In the genomic region with DNA sequence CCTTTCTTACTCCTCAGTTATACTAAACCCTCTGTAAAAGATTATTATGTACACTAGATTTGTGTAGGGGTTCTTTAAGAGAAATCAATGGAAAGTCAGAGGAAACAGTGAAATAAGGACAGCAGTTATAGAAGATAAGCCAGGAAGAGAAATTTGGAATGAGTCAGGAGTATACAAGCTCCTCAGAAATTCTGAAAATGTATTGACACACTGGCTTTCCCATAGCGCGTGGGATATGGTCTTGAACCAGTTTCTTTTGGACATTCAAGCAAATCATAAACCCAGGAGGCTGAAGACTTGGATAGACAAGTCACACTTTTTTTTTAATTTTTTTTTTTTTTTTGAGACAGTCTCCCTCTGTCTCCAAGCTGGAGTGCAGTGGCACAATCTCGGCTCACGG, we compare ENCODE assay signal across 21 cellular contexts.
"Had no signal": no experiment of that assay in that cellular context is flagged by ENCODE, and none has a peak within 500 bp of the region (broad histone marks: within the 10 kb centered on the region; RNA-seq: fewer than 3 reads in every experiment).

No MANE protein-coding gene starts in this region.

- H3K27me3 Mint-ChIP-seq: activated T-cell treated with anti-CD3 and anti-CD28 coated beads, Interleukin-2, amount 50 U/mL, for 24 hours; activated T-helper 17 cell treated with anti-CD3 and anti-CD28 coated beads, Interleukin-2, amount 50 U/mL, for 72 hours; central memory CD8-positive, alpha-beta T cell; naive thymus-derived CD4-positive, alpha-beta T cell; progenitor cell of endocrine pancreas; type B pancreatic cell had no signal

- H3K4me3 ChIP-seq: ascending aorta, coronary artery, esophagus muscularis mucosa, lower lobe of right lung, thoracic aorta, vagina had no signal

- H3K4me1 ChIP-seq: ascending aorta, esophagus muscularis mucosa, foreskin keratinocyte, lower lobe of right lung, vagina had no signal

- H3K27me3 ChIP-seq: ascending aorta, esophagus muscularis mucosa, vagina had no signal

- ATAC-seq: activated naive CD4-positive, alpha-beta T cell treated with anti-CD3 and anti-CD28 coated beads, Interleukin-2, amount 50 U/mL, for 72 hours; activated T-helper 17 cell treated with anti-CD3 and anti-CD28 coated beads, Interleukin-2, amount 50 U/mL, for 72 hours; foreskin keratinocyte; left lobe of liver; lower lobe of right lung; naive thymus-derived CD4-positive, alpha-beta T cell had no signal

- H3K4me1 Mint-ChIP-seq: activated T-helper 17 cell treated with anti-CD3 and anti-CD28 coated beads, Interleukin-2, amount 50 U/mL, for 72 hours; central memory CD8-positive, alpha-beta T cell; naive thymus-derived CD4-positive, alpha-beta T cell had no signal

- H3K4me3 Mint-ChIP-seq: activated T-cell treated with anti-CD3 and anti-CD28 coated beads, Interleukin-2, amount 50 U/mL, for 24 hours; activated T-helper 17 cell treated with anti-CD3 and anti-CD28 coated beads, Interleukin-2, amount 50 U/mL, for 72 hours; central memory CD8-positive, alpha-beta T cell; naive thymus-derived CD4-positive, alpha-beta T cell; type B pancreatic cell; WTC11 had no signal

- H3K27ac ChIP-seq: ascending aorta, coronary artery, esophagus muscularis mucosa, foreskin keratinocyte, lower lobe of right lung, thoracic aorta, vagina had no signal

- DNase-seq: activated CD8-positive, alpha-beta memory T cell treated with anti-CD3 and anti-CD28 coated beads for 24 hours; activated CD8-positive, alpha-beta memory T cell treated with anti-CD3 and anti-CD28 coated beads, Interleukin-2, amount 50 U/mL, for 4 hours; activated T-cell treated with anti-CD3 and anti-CD28 coated beads, Interleukin-2, amount 50 U/mL, for 24 hours; foreskin keratinocyte; lower lobe of right lung; naive thymus-derived CD4-positive, alpha-beta T cell; stimulated activated CD4-positive, alpha-beta T cell treated with anti-CD3 and anti-CD28 coated beads, Interleukin-4, amount 100 ng/mL, for 24 hours; stimulated activated naive CD4-positive, alpha-beta T cell treated with Interleukin-2 at 50 U/mL for 16 hours; T1000 had no signal

- H3K9me3 Mint-ChIP-seq: activated T-helper 17 cell treated with anti-CD3 and anti-CD28 coated beads, Interleukin-2, amount 50 U/mL, for 72 hours; central memory CD8-positive, alpha-beta T cell; type B pancreatic cell had no signal

- H3K36me3 ChIP-seq: ascending aorta, esophagus muscularis mucosa, lower lobe of right lung, thoracic aorta, vagina had no signal

- H3K27ac Mint-ChIP-seq: activated naive CD4-positive, alpha-beta T cell treated with anti-CD3 and anti-CD28 coated beads, Interleukin-2, amount 50 U/mL, for 72 hours; activated T-cell treated with anti-CD3 and anti-CD28 coated beads, Interleukin-2, amount 50 U/mL, for 24 hours; activated T-helper 17 cell treated with anti-CD3 and anti-CD28 coated beads, Interleukin-2, amount 50 U/mL, for 72 hours; naive thymus-derived CD4-positive, alpha-beta T cell; progenitor cell of endocrine pancreas; type B pancreatic cell; WTC11 had no signal

- H3K9me3 ChIP-seq: ascending aorta, esophagus muscularis mucosa, lower lobe of right lung, thoracic aorta, vagina had no signal

- H3K36me3 Mint-ChIP-seq: activated naive CD4-positive, alpha-beta T cell treated with anti-CD3 and anti-CD28 coated beads, Interleukin-2, amount 50 U/mL, for 72 hours; naive thymus-derived CD4-positive, alpha-beta T cell; type B pancreatic cell; WTC11 had no signal
